In the genomic region with DNA sequence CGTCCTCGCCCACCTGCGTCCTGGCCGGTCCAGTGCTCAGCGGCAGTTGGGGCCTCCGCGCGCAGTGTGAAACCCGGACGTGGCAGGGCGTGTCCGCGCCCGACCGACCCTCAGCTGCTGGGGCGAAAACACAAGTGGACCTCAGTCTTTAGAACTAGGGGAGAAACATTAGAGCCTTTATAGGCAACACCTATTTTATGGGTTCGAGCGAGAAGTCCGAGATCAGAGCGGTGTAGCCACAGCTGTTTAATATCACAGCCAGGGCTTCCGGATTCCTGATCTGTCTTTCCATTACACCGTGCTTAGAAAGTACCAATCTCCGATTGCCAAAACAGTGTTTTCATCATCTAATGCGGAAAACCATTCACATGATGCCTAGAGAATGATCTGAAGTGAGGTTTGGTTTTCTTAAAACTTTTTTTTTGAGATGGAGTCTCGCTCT, we compare ENCODE assay signal across 8 cellular contexts. TPM values are rescaled to one million over a fixed set of nuclear protein-coding genes. Genes with fewer than 3 reads are reported as not detected.
A peak's percentile ranks its signal among the peaks of the same experiment; 100 is the strongest.
DNase-seq lines count a peak whose midpoint lies in the region; ATAC-seq and TF ChIP-seq lines count a peak whose summit lies in the region.

No MANE protein-coding gene starts in this region.

- intact Hi-C loops in Caco-2 (cut with micrococcal nuclease; ENCODE audit: unreplicated experiment) (loop anchor here (10.0 kb wide), 1 partner anchor 199 kb away; a partner anchor contains a TSS), vagina (cut with DNase I) (loop anchor here (10.0 kb wide), 1 partner anchor 59 kb away; a partner anchor contains a TSS)

- H3K27me3 ChIP-seq in Caco-2 (replicated peaks; ENCODE audit: control insufficient read depth, insufficient read depth, low read length) = no peaks in the 10 kb centered on the region
- H3K27me3 ChIP-seq in vagina = no peaks in the 10 kb centered on the region

- H3K27ac Mint-ChIP-seq in Caco-2 (ENCODE audit: unreplicated experiment) = peak overlapping the region; percentile 99
- H3K27ac Mint-ChIP-seq in central memory CD8-positive, alpha-beta T cell (ENCODE audit: low read depth) = peak overlapping the region; percentile 97

- H3K4me3 ChIP-seq in Caco-2 (ENCODE audit: low read depth, low read length) (peak overlapping the region; percentile 83), vagina (peak overlapping the region; percentile 73 to 80)

- no peak for TF ChIP-seq POLR2A in vagina (IDR thresholded peaks at IDR 0.05)

- TSS peak; percentile 56 for BruUV-seq in Caco-2 (replicated peaks; lab: Mats Ljungman, UMichigan)

- no peaks in the 10 kb centered on the region for H3K9me3 Mint-ChIP-seq in Caco-2 (ENCODE audit: unreplicated experiment)
- H3K9me3 Mint-ChIP-seq in central memory CD8-positive, alpha-beta T cell = no peaks in the 10 kb centered on the region

- POLR2A ChIA-PET in Caco-2 (lab: Charles Lee) = interaction anchor here (0.6 to 1.9 kb wide), 7 partner anchors 68 to 588 kb away, joined by 4 to 10 read pairs (median 6); a partner anchor contains a TSS

- CTCF ChIA-PET in Caco-2 (lab: Charles Lee) = interaction anchor here (0.7 to 1.8 kb wide), 4 partner anchors 87 to 178 kb away, joined by 4 to 10 read pairs (median 6); no protein-coding TSS in a partner anchor

- ATAC-seq in GM21529 (IDR thresholded peaks at IDR 0.05; ENCODE audit: unreplicated experiment) (peak; percentile 13), GM18502 (IDR thresholded peaks at IDR 0.05; ENCODE audit: poor library complexity, unreplicated experiment) (no peak)
- ATAC-seq in central memory CD8-positive, alpha-beta T cell (replicated peaks; ENCODE audit: extremely low read depth, poor library complexity, severe bottlenecking) = peak; percentile 3

- H3K4me1 Mint-ChIP-seq in Caco-2 (ENCODE audit: low read depth, unreplicated experiment) = peaks cover 7% of the 10 kb centered on the region
- H3K4me1 Mint-ChIP-seq in central memory CD8-positive, alpha-beta T cell = peaks cover 16% of the 10 kb centered on the region

- H3K27ac ChIP-seq in vagina = peak overlapping the region; percentile 98

- TF ChIP-seq CTCF in Caco-2 (IDR thresholded peaks at IDR 0.05; ENCODE audit: insufficient read depth in 1 of 2, low read depth in 1 of 2, low read length in 1 of 2, severe bottlenecking in 1 of 2, unreplicated experiment in 1 of 2) = no peak
- no peak for TF ChIP-seq CTCF in vagina (IDR thresholded peaks at IDR 0.05)

- H3K4me3 Mint-ChIP-seq in Caco-2 (ENCODE audit: unreplicated experiment) = peak overlapping the region; percentile 92
- peak overlapping the region; percentile 98 for H3K4me3 Mint-ChIP-seq in central memory CD8-positive, alpha-beta T cell

- DNase-seq in Caco-2 (no peak), LHCN-M2 (ENCODE audit: low read depth) (peak; percentile 22), lung microvascular endothelial cell (ENCODE audit: low read depth in 2 of 2) (peak; percentile 26 to 81), vagina (ENCODE audit: extremely low spot score in 2 of 2) (no peak), cortex of kidney (lab: John Stamatoyannopoulos, UW) (no peak)
- no peak for DNase-seq in central memory CD8-positive, alpha-beta T cell (ENCODE audit: low spot score in 2 of 2)

- no peaks in the 10 kb centered on the region for H3K9me3 ChIP-seq in Caco-2
- no peaks in the 10 kb centered on the region for H3K9me3 ChIP-seq in vagina

- no peaks in the 10 kb centered on the region for H3K27me3 Mint-ChIP-seq in Caco-2 (ENCODE audit: insufficient read depth, unreplicated experiment)
- no peaks in the 10 kb centered on the region for H3K27me3 Mint-ChIP-seq in central memory CD8-positive, alpha-beta T cell

- H3K36me3 ChIP-seq in Caco-2 (ENCODE audit: control insufficient read depth, insufficient read depth, low read length) (peaks cover 2% of the 10 kb centered on the region; the same call in 1 of the 2 replicates), vagina (peaks cover 0 to 8% of the 10 kb centered on the region in 2 donors)

- peaks cover 46% of the 10 kb centered on the region for H3K36me3 Mint-ChIP-seq in Caco-2 (ENCODE audit: insufficient read depth, unreplicated experiment)
- peaks cover 18% of the 10 kb centered on the region for H3K36me3 Mint-ChIP-seq in central memory CD8-positive, alpha-beta T cell (ENCODE audit: insufficient read depth)

- H3K4me1 ChIP-seq in Caco-2 = peaks cover 11% of the 10 kb centered on the region; the same call in 1 of the 2 replicates
- H3K4me1 ChIP-seq in vagina = peaks cover 19% of the 10 kb centered on the region

RNA-seq across cellular contexts. Expression of a gene that starts 0.5 kb away (rescaled TPM):
- total RNA-seq in Caco-2 (2022) (37.8 and 47.0 TPM in 2 replicates), LHCN-M2 (2014; rRNA removed) (14.0 and 16.2 TPM in 2 replicates), lung microvascular endothelial cell (1.6 and 4.1 TPM in 2 replicates), vagina (4.2 TPM)
- polyA plus RNA-seq in LHCN-M2 (2012) = 18.4 TPM

RNA-seq across cellular contexts. Expression of a gene that starts 59.6 kb away (rescaled TPM):
- total RNA-seq in Caco-2 (2022) (46.3 and 48.0 TPM in 2 replicates), LHCN-M2 (2014; rRNA removed) (16.1 and 16.7 TPM in 2 replicates), lung microvascular endothelial cell (14.2 and 28.6 TPM in 2 replicates), vagina (19.6 TPM)
- polyA plus RNA-seq in LHCN-M2 (2012) = 21.4 TPM

Comparison
In these comparisons a context has a peak if more than half of its experiments do, and no peak if none do; other contexts are left out.
1. DNase-seq: peak in LHCN-M2 (single experiment) and lung microvascular endothelial cell (2 of 2); none in Caco-2 (0 of 2), central memory CD8-positive, alpha-beta T cell (0 of 2), vagina (0 of 2) and cortex of kidney (single experiment).